In genomic region chr13:100674848-100675659, GRCh38 we compare ENCODE assay signal across 8 cellular contexts. TPM values are rescaled to one million over a fixed set of nuclear protein-coding genes. Genes with fewer than 3 reads are reported as not detected.
DNase-seq lines count a peak whose midpoint lies in the region; ATAC-seq and TF ChIP-seq lines count a peak whose summit lies in the region.

No MANE protein-coding gene starts in this region.

- ATAC-seq in GM21619 (IDR thresholded peaks at IDR 0.05; ENCODE audit: unreplicated experiment), result peak; percentile 94

- no peaks in the 10 kb centered on the region for H3K9me3 Mint-ChIP-seq in activated T-cell treated with anti-CD3 and anti-CD28 coated beads, Interleukin-2, amount 50 U/mL, for 24 hours

- no peaks in the 10 kb centered on the region for H3K36me3 ChIP-seq in esophagus (ENCODE audit: control insufficient read depth in 2 of 2, insufficient read depth in 2 of 2, low read length in 1 of 2)
- no peaks in the 10 kb centered on the region for H3K36me3 ChIP-seq in mucosa of stomach (ENCODE audit: control insufficient read depth, insufficient read depth, low read length)

- peak overlapping the region; percentile 81 for H3K27ac Mint-ChIP-seq in activated T-cell treated with anti-CD3 and anti-CD28 coated beads, Interleukin-2, amount 50 U/mL, for 24 hours

- TF ChIP-seq RAD21 in Ishikawa (IDR thresholded peaks at IDR 0.05; ENCODE audit: low read depth), result no peak

- H3K36me3 Mint-ChIP-seq in activated T-cell treated with anti-CD3 and anti-CD28 coated beads, Interleukin-2, amount 50 U/mL, for 24 hours (ENCODE audit: low read depth), result peaks cover 3% of the 10 kb centered on the region

- H3K4me1 Mint-ChIP-seq in activated T-cell treated with anti-CD3 and anti-CD28 coated beads, Interleukin-2, amount 50 U/mL, for 24 hours (ENCODE audit: low read depth), result peaks cover 24% of the 10 kb centered on the region

- peaks cover 8% of the 10 kb centered on the region for H3K27me3 Mint-ChIP-seq in activated T-cell treated with anti-CD3 and anti-CD28 coated beads, Interleukin-2, amount 50 U/mL, for 24 hours

- 0% methylated on average over 47 to 72 of the region's 72 CpGs for WGBS in esophagus, 2 donors

- H3K4me3 Mint-ChIP-seq in activated T-cell treated with anti-CD3 and anti-CD28 coated beads, Interleukin-2, amount 50 U/mL, for 24 hours, result peak overlapping the region; percentile 82

- H3K27ac ChIP-seq in esophagus (ENCODE audit: low read depth in 2 of 2, low read length in 1 of 2), result peak overlapping the region; percentile 87 to 88

- H3K4me3 ChIP-seq in esophagus (ENCODE audit: low read depth in 1 of 2, low read length in 2 of 2) (peak overlapping the region; percentile 67 to 80), mucosa of stomach (ENCODE audit: low read length) (peak overlapping the region; percentile 63)

- H3K4me1 ChIP-seq in esophagus (ENCODE audit: control insufficient read depth in 2 of 2, insufficient read depth in 2 of 2, low read length in 1 of 2), result peaks cover 0 to 5% of the 10 kb centered on the region in 2 donors
- H3K4me1 ChIP-seq in mucosa of stomach (ENCODE audit: control insufficient read depth, insufficient read depth, low read length), result peaks cover 10% of the 10 kb centered on the region

- H3K9me3 ChIP-seq in esophagus (ENCODE audit: control insufficient read depth in 2 of 2, insufficient read depth in 1 of 2, low read depth in 1 of 2, low read length in 1 of 2) (no peaks in the 10 kb centered on the region), mucosa of stomach (ENCODE audit: control insufficient read depth, low read length) (no peaks in the 10 kb centered on the region)

- peak overlapping the region; percentile 76 for H3K9ac ChIP-seq in mucosa of stomach (ENCODE audit: low read length)

- DNase-seq in DMS79 (lab: John Stamatoyannopoulos, UW), result peak; percentile 98
- peak; percentile 98 for DNase-seq in OCI-M1 (lab: John Stamatoyannopoulos, UW)
- peak; percentile 100 for DNase-seq in activated T-cell treated with anti-CD3 and anti-CD28 coated beads, Interleukin-2, amount 50 U/mL, for 24 hours
- DNase-seq in stimulated activated CD8-positive, alpha-beta memory T cell treated with anti-CD3 and anti-CD28 coated beads, Interleukin-4, amount 100 ng/mL, for 48 hours, result peak; percentile 100

- H3K27me3 ChIP-seq in esophagus (ENCODE audit: control insufficient read depth in 1 of 2, insufficient read depth in 2 of 2, low read length in 2 of 2) (no peaks in the 10 kb centered on the region), mucosa of stomach (ENCODE audit: control insufficient read depth, insufficient read depth, low read length) (no peaks in the 10 kb centered on the region)

- TF ChIP-seq EP300 in Ishikawa (IDR thresholded peaks at IDR 0.05; ENCODE audit: borderline replicate concordance), result 0 out of 2 replicates have a peak, but pooled peaks have one; percentile 29

TF ChIP-seq in Ishikawa, 13 proteins besides CTCF, POLR2A, EP300 and RAD21:
- TF ChIP-seq EGR1 (IDR thresholded peaks at IDR 0.05) (no peak), CEBPB (IDR thresholded peaks at IDR 0.05) (no peak), TAF1 (IDR thresholded peaks at IDR 0.05; ENCODE audit: low read depth) (peak; percentile 58; the same call in 1 of the 2 replicates), YY1 (IDR thresholded peaks at IDR 0.05; ENCODE audit: low read depth) (no peak), MAX (IDR thresholded peaks at IDR 0.05) (no peak; the same call in 1 of the 2 replicates), REST (IDR thresholded peaks at IDR 0.05; ENCODE audit: low read depth) (no peak), CREB1 (IDR thresholded peaks at IDR 0.05; ENCODE audit: low read depth) (peak; percentile 84), TCF12 (IDR thresholded peaks at IDR 0.05; ENCODE audit: low read depth) (no peak; the same call in 1 of the 2 replicates), ZBTB7A (IDR thresholded peaks at IDR 0.05; ENCODE audit: low read depth) (0 out of 2 replicates have a peak, but pooled peaks have one; percentile 47), FOXM1 (IDR thresholded peaks at IDR 0.05; ENCODE audit: borderline replicate concordance, low read depth) (no peak), NFIC (IDR thresholded peaks at IDR 0.05) (no peak), TEAD4 (IDR thresholded peaks at IDR 0.05) (no peak), USF1 (IDR thresholded peaks at IDR 0.05) (peak; percentile 11; the same call in 1 of the 2 replicates)

RNA-seq across cellular contexts. Expression of gene TMTC4, which starts 0.5 kb away (rescaled TPM):
- 1 to 10 TPM; 4.4 to 5.5 TPM for polyA plus RNA-seq in esophagus

Comparison
In these comparisons a context has a peak if more than half of its experiments do, and no peak if none do; other contexts are left out.
1. Peak in every context shown above with its lines: DNase-seq, ATAC-seq, H3K4me3 ChIP-seq and H3K27ac ChIP-seq.